ENCODE assay signal across 8 cellular contexts in genomic region chrX:19372170-19373033, GRCh38. TPM values are rescaled to one million over a fixed set of nuclear protein-coding genes. Genes with fewer than 3 reads are reported as not detected.
DNase-seq lines count a peak whose midpoint lies in the region; ATAC-seq and TF ChIP-seq lines count a peak whose summit lies in the region.

No MANE protein-coding gene starts in this region.

- ATAC-seq in GM18868 (IDR thresholded peaks at IDR 0.05; ENCODE audit: unreplicated experiment) (peak; percentile 90), Panc1 (peak; percentile 83)
- ATAC-seq in stimulated activated naive CD8-positive, alpha-beta T cell treated with anti-CD3 and anti-CD28 coated beads, Interleukin-15, Interleukin-2, amounts not matched to agents 100 U/mL and 50 U/mL, for 24 hours: peak; percentile 74

- H3K4me1 Mint-ChIP-seq in nephron: peaks cover 9% of the 10 kb centered on the region

- peak overlapping the region; percentile 43 to 89 (median 63) for H3K27ac Mint-ChIP-seq in nephron

- in situ Hi-C loops in Panc1 (cut with HindIII; ENCODE audit: low pct_unique_long_range_greater_than_20kb, low sequenced_read_pairs): no loop called here

- no TSS peak for BruUV-seq in Panc1 (replicated peaks; lab: Mats Ljungman, UMichigan)

- H3K4me3 ChIP-seq in AG10803 (ENCODE audit: low read length): peak overlapping the region; percentile 54
- H3K4me3 ChIP-seq in Panc1 (ENCODE audit: low read depth in 2 of 2, low read length in 2 of 2): no peak overlapping the region
- peak overlapping the region; percentile 50 for H3K4me3 ChIP-seq in fibroblast of pulmonary artery (replicated peaks; ENCODE audit: low read depth, low read length)

- no peaks in the 10 kb centered on the region for H3K9me3 ChIP-seq in Panc1 (ENCODE audit: control insufficient read depth, insufficient read depth, low read depth, low read length)

- peak; percentile 73 for TF ChIP-seq CTCF in AG10803 (conservative IDR thresholded peaks at IDR 0.05; ENCODE audit: low read length)
- TF ChIP-seq CTCF in Panc1 (IDR thresholded peaks at IDR 0.05): peak; percentile 81
- TF ChIP-seq CTCF in fibroblast of pulmonary artery (IDR thresholded peaks at IDR 0.05; ENCODE audit: low read length, missing control alignments): peak; percentile 69
- peak; percentile 61 to 73 (median 64) for TF ChIP-seq CTCF in nephron (IDR thresholded peaks at IDR 0.05; ENCODE audit: unreplicated experiment in 3 of 3)

- intact Hi-C loops in Panc1 (cut with micrococcal nuclease; ENCODE audit: unreplicated experiment): no loop called here

- POLR2A ChIA-PET in Panc1 (lab: Charles Lee): no interaction called here

- H3K27me3 Mint-ChIP-seq in nephron (ENCODE audit: low read depth): peaks cover 8% of the 10 kb centered on the region

- peak overlapping the region; percentile 83 to 86 (median 84) for H3K4me3 Mint-ChIP-seq in nephron

- peaks cover 6% of the 10 kb centered on the region for H3K9me3 Mint-ChIP-seq in nephron

- DNase-seq in AG10803 (ENCODE audit: low read depth) (peak; percentile 62), HPDE6-E6E7 (ENCODE audit: extremely low spot score) (peak; percentile 63), Panc1 (ENCODE audit: low read depth, low spot score) (no peak), fibroblast of pulmonary artery (ENCODE audit: low read depth) (peak; percentile 76)
- DNase-seq in activated T-helper 1 cell treated with anti-CD3 and anti-CD28 coated beads, Interleukin-2, amount 50 U/mL, for 16 hours (ENCODE audit: low read depth in 1 of 2, low spot score in 1 of 2): peak; percentile 29 to 34
- peak; percentile 68 for DNase-seq in stimulated activated naive CD8-positive, alpha-beta T cell treated with anti-CD3 and anti-CD28 coated beads, Interleukin-15, Interleukin-2, amounts not matched to agents 100 U/mL and 50 U/mL, for 24 hours

- H3K27ac ChIP-seq in Panc1 (ENCODE audit: low read length): no peak overlapping the region

- CTCF ChIA-PET in Panc1 (lab: Charles Lee): interaction anchor here (0.5 to 0.7 kb wide), 2 partner anchors 160 to 163 kb away, joined by 4 to 10 read pairs; no protein-coding TSS in a partner anchor

- no peaks in the 10 kb centered on the region for H3K4me1 ChIP-seq in Panc1 (ENCODE audit: control insufficient read depth, insufficient read depth, low read length)

- peaks cover 1% of the 10 kb centered on the region for H3K36me3 Mint-ChIP-seq in nephron (ENCODE audit: low read depth)

- no peaks in the 10 kb centered on the region for H3K27me3 ChIP-seq in Panc1 (ENCODE audit: control insufficient read depth, insufficient read depth, low read length)

- no peaks in the 10 kb centered on the region for H3K36me3 ChIP-seq in Panc1 (ENCODE audit: control insufficient read depth, insufficient read depth, low read length)

RNA-seq across cellular contexts. Expression of gene PDHA1, which starts 28.7 kb away (rescaled TPM):
- total RNA-seq in Panc1 (2021; ENCODE audit: unreplicated experiment): 149 TPM
- 128 TPM for polyA plus RNA-seq in Panc1 (2012; ENCODE audit: insufficient read length)

Comparison
In these comparisons a context has a peak if more than half of its experiments do, and no peak if none do; other contexts are left out.
1. H3K4me3 ChIP-seq: peak in AG10803 (single experiment) and fibroblast of pulmonary artery (single experiment); none in Panc1 (0 of 2).
2. Peak in every context shown above with its lines, with median percentiles within 50 percentile points of each other: CTCF ChIP-seq and ATAC-seq.